27 cellular contexts compared by ENCODE assay signal in genomic region chr6:106794129-106794528, GRCh38.
"Had no signal": no experiment of that assay in that cellular context is flagged by ENCODE, and none has a peak within 500 bp of the region (broad histone marks: within the 10 kb centered on the region; RNA-seq: fewer than 3 reads in every experiment).

No MANE protein-coding gene starts in this region.

- H3K36me3 ChIP-seq: neural progenitor cell, ovary, right lobe of liver, sigmoid colon, suprapubic skin, tibial artery, transverse colon, upper lobe of left lung, uterus had no signal

- H3K9me3 Mint-ChIP-seq: natural killer cell; neural progenitor cell; stimulated activated effector memory CD8-positive, alpha-beta T cell treated with anti-CD3 and anti-CD28 coated beads, Interleukin-12 subunit alpha, Interleukin-12 subunit beta, amount 100 ng/mL, for 72 hours; stimulated activated naive B cell treated with anti-CD40 and anti-IgM and Interleukin-4, amounts not matched to agents 10 μg/mL and 1 μg/mL and 100 μg/mL, for 72 hours; stimulated activated naive CD8-positive, alpha-beta T cell treated with anti-CD3 and anti-CD28 coated beads, Interleukin-15, amount 100 ng/mL, for 72 hours had no signal

- H3K4me1 ChIP-seq: neural progenitor cell, parathyroid adenoma, sigmoid colon, suprapubic skin, testis, tibial artery, upper lobe of left lung, uterus had no signal

- H3K27ac Mint-ChIP-seq: naive thymus-derived CD4-positive, alpha-beta T cell; natural killer cell; neural progenitor cell; progenitor cell of endocrine pancreas; stimulated activated effector memory CD8-positive, alpha-beta T cell treated with anti-CD3 and anti-CD28 coated beads, Interleukin-12 subunit alpha, Interleukin-12 subunit beta, amount 100 ng/mL, for 72 hours; stimulated activated naive B cell treated with anti-CD40 and anti-IgM and Interleukin-4, amounts not matched to agents 10 μg/mL and 1 μg/mL and 100 μg/mL, for 72 hours; stimulated activated naive CD8-positive, alpha-beta T cell treated with anti-CD3 and anti-CD28 coated beads, Interleukin-15, amount 100 ng/mL, for 72 hours had no signal

- H3K36me3 Mint-ChIP-seq: naive thymus-derived CD4-positive, alpha-beta T cell; natural killer cell; neural progenitor cell; stimulated activated effector memory CD8-positive, alpha-beta T cell treated with anti-CD3 and anti-CD28 coated beads, Interleukin-12 subunit alpha, Interleukin-12 subunit beta, amount 100 ng/mL, for 72 hours; stimulated activated naive B cell treated with anti-CD40 and anti-IgM and Interleukin-4, amounts not matched to agents 10 μg/mL and 1 μg/mL and 100 μg/mL, for 72 hours had no signal

- H3K4me3 Mint-ChIP-seq: naive thymus-derived CD4-positive, alpha-beta T cell; natural killer cell; neural progenitor cell; stimulated activated effector memory CD8-positive, alpha-beta T cell treated with anti-CD3 and anti-CD28 coated beads, Interleukin-12 subunit alpha, Interleukin-12 subunit beta, amount 100 ng/mL, for 72 hours; stimulated activated naive B cell treated with anti-CD40 and anti-IgM and Interleukin-4, amounts not matched to agents 10 μg/mL and 1 μg/mL and 100 μg/mL, for 72 hours; stimulated activated naive CD8-positive, alpha-beta T cell treated with anti-CD3 and anti-CD28 coated beads, Interleukin-15, amount 100 ng/mL, for 72 hours had no signal

- H3K4me3 ChIP-seq: neural progenitor cell, ovary, psoas muscle, right lobe of liver, sigmoid colon, suprapubic skin, testis, tibial artery, transverse colon, upper lobe of left lung, uterus had no signal

- H3K4me1 Mint-ChIP-seq: stimulated activated naive CD8-positive, alpha-beta T cell treated with anti-CD3 and anti-CD28 coated beads, Interleukin-15, amount 100 ng/mL, for 72 hours had no signal

- H3K27me3 ChIP-seq: neural progenitor cell, ovary, right lobe of liver, sigmoid colon, suprapubic skin, testis, tibial artery, transverse colon, upper lobe of left lung, uterus had no signal

- H3K27ac ChIP-seq: neural progenitor cell, ovary, parathyroid adenoma, psoas muscle, right lobe of liver, sigmoid colon, suprapubic skin, testis, tibial artery, transverse colon, upper lobe of left lung, uterus had no signal

- H3K27me3 Mint-ChIP-seq: progenitor cell of endocrine pancreas had no signal

- DNase-seq: naive thymus-derived CD4-positive, alpha-beta T cell; natural killer cell; occipital lobe; ovary; psoas muscle; right cardiac atrium; right lobe of liver; sigmoid colon; small intestine; stimulated activated CD4-positive, alpha-beta T cell treated with anti-CD3 and anti-CD28 coated beads, Interleukin-15, amount 100 ng/mL, for 24 hours; stimulated activated CD4-positive, alpha-beta T cell treated with anti-CD3 and anti-CD28 coated beads, Interleukin-2, amount 100 ng/mL, for 24 hours; stimulated activated CD4-positive, alpha-beta T cell treated with anti-CD3 and anti-CD28 coated beads, Interleukin-2, amount 100 ng/mL, for 48 hours; stimulated activated CD4-positive, alpha-beta T cell treated with anti-CD3 and anti-CD28 coated beads, Interleukin-4, amount 100 ng/mL, for 24 hours; stimulated activated naive B cell treated with anti-CD40 and anti-IgM and Interleukin-4, amounts not matched to agents 10 μg/mL and 1 μg/mL and 100 μg/mL, for 72 hours; stimulated activated naive CD8-positive, alpha-beta T cell treated with anti-CD3 and anti-CD28 coated beads, Interleukin-15, amount 100 ng/mL, for 72 hours; stimulated activated naive CD8-positive, alpha-beta T cell treated with anti-CD3 and anti-CD28 coated beads, Interleukin-15, Interleukin-2, amounts not matched to agents 100 U/mL and 50 U/mL, for 24 hours; substantia nigra; testis; tibial artery; transverse colon; upper lobe of left lung; uterus had no signal

- ATAC-seq: naive thymus-derived CD4-positive, alpha-beta T cell; natural killer cell; right cardiac atrium; right lobe of liver; stimulated activated effector memory CD8-positive, alpha-beta T cell treated with anti-CD3 and anti-CD28 coated beads, Interleukin-12 subunit alpha, Interleukin-12 subunit beta, amount 100 ng/mL, for 72 hours; stimulated activated naive B cell treated with anti-CD40 and anti-IgM and Interleukin-4, amounts not matched to agents 10 μg/mL and 1 μg/mL and 100 μg/mL, for 72 hours; stimulated activated naive CD8-positive, alpha-beta T cell treated with anti-CD3 and anti-CD28 coated beads, Interleukin-15, amount 100 ng/mL, for 72 hours; stimulated activated naive CD8-positive, alpha-beta T cell treated with anti-CD3 and anti-CD28 coated beads, Interleukin-15, Interleukin-2, amounts not matched to agents 100 U/mL and 50 U/mL, for 24 hours had no signal

- H3K9me3 ChIP-seq: ovary, right lobe of liver, sigmoid colon, suprapubic skin, testis, tibial artery, transverse colon, upper lobe of left lung, uterus had no signal
